Comparison of ENCODE assay signal across 8 cellular contexts in genomic region chr2:74147729-74148456, GRCh38. TPM values are rescaled to one million over a fixed set of nuclear protein-coding genes. Genes with fewer than 3 reads are reported as not detected.
DNase-seq lines count a peak whose midpoint lies in the region; ATAC-seq and TF ChIP-seq lines count a peak whose summit lies in the region.

BOLA3 (minus strand) TSS chr2:74147912; CDS start chr2:74147874, 38 bp downstream.

- H3K27ac ChIP-seq in PC-9 (no peak within 1 kb of the TSS), fibroblast of lung (ENCODE audit: insufficient read depth, low read length) (peak within 1 kb of the TSS; percentile 68)

- H3K27me3 ChIP-seq in PC-9 (ENCODE audit: insufficient read depth, low read depth): no peaks in the 10 kb centered on the region
- no peaks in the 10 kb centered on the region for H3K27me3 ChIP-seq in fibroblast of lung (ENCODE audit: control insufficient read depth, insufficient read depth, low read length)

- peaks cover 33% of the 10 kb centered on the region for H3F3A ChIP-seq in PC-9 (ENCODE audit: insufficient read depth, low read depth)

- peak within 1 kb of the TSS; percentile 64 for H3K9ac ChIP-seq in fibroblast of lung (ENCODE audit: insufficient read depth, low read length)

- H3K9me2 ChIP-seq in PC-9 (ENCODE audit: insufficient read depth): no peaks in the 10 kb centered on the region

- intact Hi-C loops in PC-9 (cut with micrococcal nuclease; ENCODE audit: unreplicated experiment) (loop anchor here (10.0 kb wide), 1 partner anchor 163 kb away; the partner anchor contains the start of gene TET3), natural killer cell (cut with micrococcal nuclease) (loop anchor here (2.0 to 10.0 kb wide), 2 partner anchors 163 to 323 kb away; partner anchors contain the start of gene TET3)

- peak within 1 kb of the TSS; percentile 98 for H2AFZ ChIP-seq in PC-9
- peak within 1 kb of the TSS; percentile 97 for H2AFZ ChIP-seq in fibroblast of lung (ENCODE audit: low read length)

- H3K4me3 ChIP-seq in PC-9: peak within 1 kb of the TSS; percentile 99
- peak within 1 kb of the TSS; percentile 80 to 87 (median 83) for H3K4me3 ChIP-seq in fibroblast of lung (replicated peaks in 1 of 4; ENCODE audit: control extremely low read depth in 1 of 4, insufficient read depth in 1 of 4, low read depth in 3 of 4, low read length in 4 of 4)

- H3K4me1 ChIP-seq in PC-9 (replicated peaks; ENCODE audit: insufficient read depth) (0 out of 2 replicates have a peak, but pooled peaks cover 8% of the 10 kb centered on the region), fibroblast of lung (ENCODE audit: control insufficient read depth, extremely low read depth, insufficient read depth, low read length) (peaks cover 7% of the 10 kb centered on the region)

- CTCF ChIA-PET in PC-9 (lab: Charles Lee): interaction anchor here (0.5 to 1.2 kb wide), 2 partner anchors 28 to 121 kb away, joined by 5 read pairs; no protein-coding TSS in a partner anchor

- BruUV-seq in PC-9 (replicated peaks; lab: Mats Ljungman, UMichigan): no TSS peak

- H3K79me2 ChIP-seq in PC-9 (ENCODE audit: low read depth) (no peaks in the 10 kb centered on the region), fibroblast of lung (ENCODE audit: control insufficient read depth, insufficient read depth, low read length) (peaks cover 9% of the 10 kb centered on the region)

- ATAC-seq in GM21526 (IDR thresholded peaks at IDR 0.05; ENCODE audit: low FRiP score, unreplicated experiment) (peak; percentile 80), natural killer cell (peak; percentile 94 to 97 (median 95))

- H3K9me3 Mint-ChIP-seq in natural killer cell: no peaks in the 10 kb centered on the region

- no peaks in the 10 kb centered on the region for H3K4me1 Mint-ChIP-seq in natural killer cell

- DNase-seq in DMS53 treated with DMSO at 0.1 percent for 48 hours (lab: John Stamatoyannopoulos, UW; ENCODE audit: unreplicated experiment) (peak; percentile 70), HuH-7.5 (ENCODE audit: low spot score) (peak; percentile 92), PC-9 (peak; percentile 67 to 86), fibroblast of lung (ENCODE audit: low read depth in 2 of 2) (peak; percentile 70 to 75), natural killer cell (peak; percentile 82)
- peak; percentile 90 to 94 for DNase-seq in activated T-cell treated with anti-CD3 and anti-CD28 coated beads, Interleukin-2, amount 50 U/mL, for 48 hours
- peak; percentile 78 for DNase-seq in stimulated activated naive CD4-positive, alpha-beta T cell treated with Interleukin-2 at 50 U/mL for 16 hours (lab: John Stamatoyannopoulos, UW)

- TF ChIP-seq CTCF in PC-9 (conservative IDR thresholded peaks at IDR 0.05) (peak; percentile 69; the same call in 1 of the 2 replicates), fibroblast of lung (conservative IDR thresholded peaks at IDR 0.05 in 1 of 2, IDR thresholded peaks at IDR 0.05 in 1 of 2; ENCODE audit: low read depth in 1 of 2, low read length in 2 of 2) (peak in 1 of 2 donors; percentile 33), natural killer cell (IDR thresholded peaks at IDR 0.05) (peak; percentile 86)

- no peaks in the 10 kb centered on the region for H3K36me3 Mint-ChIP-seq in natural killer cell

- H3K4me2 ChIP-seq in PC-9 (peak within 1 kb of the TSS; percentile 97), fibroblast of lung (ENCODE audit: extremely low read depth, insufficient read depth, low read length) (peak within 1 kb of the TSS; percentile 97)

- H3K27ac Mint-ChIP-seq in natural killer cell: no peak within 1 kb of the TSS

- H3K4me3 Mint-ChIP-seq in natural killer cell: no peak within 1 kb of the TSS

- H4K20me1 ChIP-seq in PC-9 (ENCODE audit: insufficient read depth) (no peaks in the 10 kb centered on the region), fibroblast of lung (ENCODE audit: control insufficient read depth, extremely low read depth, insufficient read depth, low read length) (no peaks in the 10 kb centered on the region)

- H3K36me3 ChIP-seq in PC-9 (ENCODE audit: low read depth) (no peaks in the 10 kb centered on the region), fibroblast of lung (ENCODE audit: control insufficient read depth, insufficient read depth, low read length) (peaks cover 3% of the 10 kb centered on the region)

- H3K9me3 ChIP-seq in PC-9 (ENCODE audit: insufficient read depth, low read depth) (no peaks in the 10 kb centered on the region), fibroblast of lung (ENCODE audit: control insufficient read depth, insufficient read depth, low read depth, low read length) (no peaks in the 10 kb centered on the region)

- POLR2A ChIA-PET in PC-9 (lab: Charles Lee; ENCODE audit: unreplicated experiment): interaction anchor here (0.6 to 0.7 kb wide), 3 partner anchors 27 to 762 kb away, joined by 3 to 8 read pairs (median 5); partner anchors contain the start of genes ALMS1 and STAMBP

- H3K27me3 Mint-ChIP-seq in natural killer cell (ENCODE audit: low read depth in 2 of 2): no peaks in the 10 kb centered on the region

RNA-seq across cellular contexts. Expression of gene BOLA3, which starts in this region (rescaled TPM):
- total RNA-seq in PC-9 (2021) (28.2 and 30.4 TPM in 2 replicates), fibroblast of lung (19.5 and 28.2 TPM in 2 replicates), natural killer cell (10 to 100 TPM in 2 of 3 donors, 1 to 10 TPM in 1; 8.1 to 13.8 (median 11.9) TPM)
- 48.8 and 55.7 TPM in 2 replicates for polyA plus RNA-seq in fibroblast of lung
- 59.4 and 81.0 TPM in 2 replicates for polyA plus RNA-seq in fibroblast of lung (2012)
- polyA minus RNA-seq in fibroblast of lung (ENCODE audit: low replicate concordance): 0.78 and 3.8 TPM in 2 replicates
